ENCODE assay signal across 6 cellular contexts in genomic region chr16:88410297-88410968, GRCh38. TPM values are rescaled to one million over a fixed set of nuclear protein-coding genes. Genes with fewer than 3 reads are reported as not detected.
DNase-seq lines count a peak whose midpoint lies in the region; ATAC-seq, FAIRE-seq and TF ChIP-seq lines count a peak whose summit lies in the region.
"Not testable (repeated sequence)": the region's sequence is repeated elsewhere in the genome, so short reads cannot be mapped to it uniquely, and the experiment has no call there.

No MANE protein-coding gene starts in this region.

- H3K79me2 ChIP-seq in GM12878 (ENCODE audit: control insufficient read depth, insufficient read depth, low read length); HepG2 (ENCODE audit: insufficient read depth, low read length): not testable (repeated sequence)

- DNase-seq in CD1c-positive myeloid dendritic cell (ENCODE audit: extremely low spot score): peak; percentile 35
- DNase-seq in HTR-8/SVneo (ENCODE audit: insufficient read length, low spot score); GM12878 (ENCODE audit: low read depth, low spot score); effector memory CD8-positive, alpha-beta T cell; HepG2 (ENCODE audit: low spot score): not testable (repeated sequence)

- H3K4me3 Mint-ChIP-seq in effector memory CD8-positive, alpha-beta T cell; nephron: not testable (repeated sequence)

- WGBS in GM12878 (ENCODE audit: insufficient coverage, insufficient replicate concordance, low lambda C conversion rate, missing lambda C conversion rate): 57% methylated on average over 26 of the region's 28 CpGs
- 38% methylated on average over 28 of the region's 28 CpGs for WGBS in HepG2 (ENCODE audit: low lambda C conversion rate)

- not testable (repeated sequence) for TF ChIP-seq RAD21 in GM12878 (IDR thresholded peaks at IDR 0.05; ENCODE audit: insufficient read depth, low read depth, low read length); HepG2 (CRISPR knock-in tag; IDR thresholded peaks at IDR 0.05)

- TF ChIP-seq CTCF in GM12878 (IDR thresholded peaks at IDR 0.05 in 2 of 3, conservative IDR thresholded peaks at IDR 0.05 in 1 of 3; ENCODE audit: control insufficient read depth in 2 of 3, extremely low read depth in 1 of 3, insufficient read depth in 1 of 3, low read depth in 3 of 3, low read length in 3 of 3); HepG2 (CRISPR knock-in tag; IDR thresholded peaks at IDR 0.05); nephron (IDR thresholded peaks at IDR 0.05; ENCODE audit: unreplicated experiment in 3 of 3): not testable (repeated sequence)

- CTCF ChIA-PET in GM12878 (lab: Yijun Ruan, JAX); HepG2 (lab: Yijun Ruan, JAX; ENCODE audit: low intra/inter-chr PET ratio, low total read pairs): not testable (repeated sequence)

- not testable (repeated sequence) for TF ChIP-seq POLR2A in GM12878 (IDR thresholded peaks at IDR 0.05; ENCODE audit: low read depth, low read length); HepG2 (IDR thresholded peaks at IDR 0.05; ENCODE audit: insufficient read depth in 1 of 2, low read depth in 2 of 2, low read length in 2 of 2)

- H3K36me3 ChIP-seq in GM12878 (ENCODE audit: control insufficient read depth in 2 of 2, insufficient read depth in 2 of 2, low read length in 1 of 2); HepG2 (replicated peaks in 1 of 2; ENCODE audit: control insufficient read depth in 1 of 2, insufficient read depth in 2 of 2, low read length in 2 of 2): not testable (repeated sequence)

- H3K9me3 ChIP-seq in GM12878 (replicated peaks; ENCODE audit: control insufficient read depth, insufficient read depth, low read length); HepG2 (ENCODE audit: low read length): not testable (repeated sequence)

- H3K27ac ChIP-seq in GM12878 (ENCODE audit: control insufficient read depth, insufficient read depth); HepG2 (ENCODE audit: extremely low read length, insufficient read depth, low read length): not testable (repeated sequence)

- TF ChIP-seq EP300 in GM12878 (IDR thresholded peaks at IDR 0.05; ENCODE audit: borderline replicate concordance in 1 of 2, control insufficient read depth in 1 of 2, low read depth in 2 of 2, low read length in 2 of 2); HepG2 (IDR thresholded peaks at IDR 0.05; ENCODE audit: low read depth in 2 of 2, low read length in 2 of 2); HepG2 (CRISPR knock-in tag; IDR thresholded peaks at IDR 0.05; ENCODE audit: borderline replicate concordance): not testable (repeated sequence)

- not testable (repeated sequence) for H3K4me1 ChIP-seq in GM12878 (ENCODE audit: control insufficient read depth, insufficient read depth, low read length); HepG2 (ENCODE audit: insufficient read depth, low read length)

- SMC1A ChIA-PET in GM12878 (lab: Charles Lee; ENCODE audit: uncharacterized antibody, unreplicated experiment): not testable (repeated sequence)

- not testable (repeated sequence) for H3K9me3 Mint-ChIP-seq in effector memory CD8-positive, alpha-beta T cell; nephron

- H3K4me3 ChIP-seq in GM12878; HepG2 (replicated peaks in 1 of 3; ENCODE audit: insufficient read depth in 1 of 3, low read depth in 2 of 3, low read length in 3 of 3): not testable (repeated sequence)

- RAD21 ChIA-PET in GM12878 (lab: Charles Lee; ENCODE audit: unreplicated experiment): not testable (repeated sequence)

- FAIRE-seq in HTR-8/SVneo (lab: Jason Lieb, UNC) (peak; percentile 99), HepG2 (lab: Jason Lieb, UNC) (peak; percentile 51)
- FAIRE-seq in GM12878 (lab: Jason Lieb, UNC): not testable (repeated sequence)

- POLR2A ChIA-PET in GM12878 (lab: Charles Lee); HepG2 (lab: Yijun Ruan, JAX): not testable (repeated sequence)

- not testable (repeated sequence) for H4K20me1 ChIP-seq in GM12878 (ENCODE audit: control insufficient read depth, insufficient read depth); HepG2 (ENCODE audit: insufficient read depth, low read length)

- not testable (repeated sequence) for BruUV-seq in GM12878 (replicated peaks; lab: Mats Ljungman, UMichigan); HepG2 (replicated peaks; lab: Mats Ljungman, UMichigan)

- not testable (repeated sequence) for H2AFZ ChIP-seq in GM12878 (ENCODE audit: control insufficient read depth, low read depth, low read length); HepG2 (ENCODE audit: low read length)

- in situ Hi-C loops in GM12878 (cut with MboI); HepG2 (cut with HindIII; ENCODE audit: extremely low pct_ligation_motif_present, low pct_unique_long_range_greater_than_20kb): not testable (repeated sequence)

- not testable (repeated sequence) for H3K27ac Mint-ChIP-seq in effector memory CD8-positive, alpha-beta T cell
- peak overlapping the region in 2 of 3 experiments; percentile 38 to 72 for H3K27ac Mint-ChIP-seq in nephron

- H3K27me3 Mint-ChIP-seq in effector memory CD8-positive, alpha-beta T cell; nephron (ENCODE audit: low read depth): not testable (repeated sequence)

- H3K36me3 Mint-ChIP-seq in effector memory CD8-positive, alpha-beta T cell (ENCODE audit: insufficient read depth); nephron (ENCODE audit: low read depth): not testable (repeated sequence)

- H3K27me3 ChIP-seq in GM12878 (replicated peaks in 1 of 2; ENCODE audit: control insufficient read depth in 2 of 2, insufficient read depth in 2 of 2, low read length in 1 of 2): not testable (repeated sequence)
- H3K27me3 ChIP-seq in HepG2 (ENCODE audit: control insufficient read depth in 1 of 2, insufficient read depth in 2 of 2, low read length in 2 of 2): peaks cover 26 to 69% of the 10 kb centered on the region in 2 experiments

- intact Hi-C loops in GM12878 (cut with micrococcal nuclease; ENCODE audit: unreplicated experiment); HepG2 (cut with micrococcal nuclease; ENCODE audit: unreplicated experiment): not testable (repeated sequence)

- H3K9ac ChIP-seq in GM12878 (ENCODE audit: control insufficient read depth, insufficient read depth, low read length); HepG2 (ENCODE audit: insufficient read depth, low read depth, low read length): not testable (repeated sequence)

- ATAC-seq in GM12878, HepG2: not testable (repeated sequence)
- peak; percentile 7 for ATAC-seq in effector memory CD8-positive, alpha-beta T cell (replicated peaks)

- H3K4me2 ChIP-seq in GM12878 (ENCODE audit: control insufficient read depth, insufficient read depth); HepG2 (ENCODE audit: low read depth, low read length): not testable (repeated sequence)

- H3K4me1 Mint-ChIP-seq in effector memory CD8-positive, alpha-beta T cell (ENCODE audit: low read depth in 2 of 2): not testable (repeated sequence)
- H3K4me1 Mint-ChIP-seq in nephron: peaks cover 31% of the 10 kb centered on the region

RNA-seq across cellular contexts. Expression of gene ZNF469, which starts 27.7 kb away (rescaled TPM):
- 0.29 and 0.44 TPM in 2 replicates for total RNA-seq in GM12878 (2013; cell fraction: nucleolus; rRNA removed)
- total RNA-seq in GM12878 (2014; rRNA removed): 0.05 and 0.06 TPM in 2 replicates
- total RNA-seq in GM12878 (2014; rRNA removed; fragmentation: Illumina TruSeq; extraction: Trizol): 0.04 and 0.05 TPM in 2 replicates
- total RNA-seq in GM12878 (2021): 0.16 and 0.21 TPM in 2 replicates
- polyA plus RNA-seq in GM12878 (2011; ENCODE audit: low read depth): 0.03 TPM
- 0.01 TPM in 2 replicates for polyA plus RNA-seq in GM12878 (2011; rRNA removed)
- polyA plus RNA-seq in GM12878 (2011; cell fraction: cytosol; rRNA removed): 0.01 and 0.02 TPM in 2 replicates
- polyA plus RNA-seq in GM12878 (2011; cell fraction: nucleus; rRNA removed): 0.15 and 0.23 TPM in 2 replicates
- polyA plus RNA-seq in GM12878 (2012): 0.11 and 0.14 TPM in 2 replicates
- polyA plus RNA-seq in GM12878 (2014; fragmentation: Illumina TruSeq; extraction: Trizol): 0.01 and 0.02 TPM in 2 replicates
- polyA plus RNA-seq in GM12878 (2014; fragmentation: Nextera tagmentation; extraction: Ambion mirVana): not detected
- polyA plus RNA-seq in GM12878 (2014; rRNA removed): 0.04 and 0.12 TPM in 2 replicates
- under 1 TPM in 1 of 2 experiments, not detected in 1; 0.04 TPM for polyA plus RNA-seq in GM12878 (2016; fragmentation: Nextera tagmentation; extraction: Ambion mirVana)
- 0.07 and 0.41 TPM in 2 replicates for polyA minus RNA-seq in GM12878 (2011; rRNA and poly(A)+ RNA removed)
- 0.10 and 0.13 TPM in 2 replicates for polyA minus RNA-seq in GM12878 (2011; cell fraction: cytosol; rRNA and poly(A)+ RNA removed)
- polyA minus RNA-seq in GM12878 (2011; cell fraction: nucleus; rRNA and poly(A)+ RNA removed): 0.48 and 0.67 TPM in 2 replicates
- not detected in 2 replicates for total RNA-seq in HepG2 (2016; rRNA removed; fragmentation: Illumina TruSeq; extraction: Trizol)
- total RNA-seq in HepG2 (2016; cell fraction: cytosol; rRNA removed; fragmentation: Illumina TruSeq; extraction: Trizol; ENCODE audit: low read depth): not detected in 2 replicates
- total RNA-seq in HepG2 (2016; cell fraction: insoluble cytoplasmic fraction; rRNA removed; fragmentation: Illumina TruSeq; extraction: Trizol): not detected in 2 replicates
- not detected in 2 replicates for total RNA-seq in HepG2 (2016; cell fraction: membrane; rRNA removed; fragmentation: Illumina TruSeq; extraction: Trizol)
- not detected in 2 replicates for total RNA-seq in HepG2 (2016; cell fraction: nucleus; rRNA removed; fragmentation: Illumina TruSeq; extraction: Trizol)
- polyA plus RNA-seq in HepG2 (2011; rRNA removed): not detected in 2 replicates
- polyA plus RNA-seq in HepG2 (2011; cell fraction: cytosol; rRNA removed): not detected in 2 replicates
- polyA plus RNA-seq in HepG2 (2011; cell fraction: nucleus; rRNA removed): 0.02 TPM in 1 of 2 replicates, not detected in the other
- not detected in 2 replicates for polyA plus RNA-seq in HepG2 (2012)
- polyA plus RNA-seq in HepG2 (2016; cell fraction: cytosol; fragmentation: Illumina TruSeq; extraction: Trizol; ENCODE audit: low read depth): not detected in 2 replicates
- polyA plus RNA-seq in HepG2 (2016; cell fraction: insoluble cytoplasmic fraction; fragmentation: Illumina TruSeq; extraction: Trizol; ENCODE audit: low read depth): not detected in 2 replicates
- not detected in 2 replicates for polyA plus RNA-seq in HepG2 (2016; cell fraction: membrane; fragmentation: Illumina TruSeq; extraction: Trizol; ENCODE audit: low read depth)
- not detected in 2 replicates for polyA plus RNA-seq in HepG2 (2016; cell fraction: nucleus; fragmentation: Illumina TruSeq; extraction: Trizol; ENCODE audit: insufficient read depth, low read depth)
- not detected in 2 replicates for polyA minus RNA-seq in HepG2 (2011; rRNA and poly(A)+ RNA removed; ENCODE audit: low replicate concordance)
- polyA minus RNA-seq in HepG2 (2011; cell fraction: cytosol; rRNA and poly(A)+ RNA removed): not detected in 2 replicates
- polyA minus RNA-seq in HepG2 (2011; cell fraction: nucleus; rRNA and poly(A)+ RNA removed): not detected in 2 replicates

RNA-seq across cellular contexts. Expression of gene ZFPM1, which starts 42.6 kb away (rescaled TPM):
- total RNA-seq in GM12878 (2013; cell fraction: nucleolus; rRNA removed): 5.8 and 7.0 TPM in 2 replicates
- total RNA-seq in GM12878 (2014; rRNA removed) (0.82 and 1.1 TPM in 2 replicates), GM12878 (2014; rRNA removed; fragmentation: Illumina TruSeq; extraction: Trizol) (0.23 and 0.36 TPM in 2 replicates), GM12878 (2021) (4.0 and 5.1 TPM in 2 replicates), HepG2 (2016; rRNA removed; fragmentation: Illumina TruSeq; extraction: Trizol) (3.4 and 3.8 TPM in 2 replicates)
- polyA plus RNA-seq in GM12878 (2011; ENCODE audit: low read depth): 0.13 TPM
- polyA plus RNA-seq in GM12878 (2011; rRNA removed) (0.13 and 0.46 TPM in 2 replicates), GM12878 (2014; fragmentation: Illumina TruSeq; extraction: Trizol) (0.24 TPM in 1 of 2 replicates, not detected in the other), GM12878 (2014; fragmentation: Nextera tagmentation; extraction: Ambion mirVana) (under 1 TPM; 0.02 to 0.03 TPM), GM12878 (2014; rRNA removed) (1.2 and 1.5 TPM in 2 replicates), GM12878 (2016; fragmentation: Nextera tagmentation; extraction: Ambion mirVana) (under 1 TPM; 0.03 to 0.09 TPM), HepG2 (2011; rRNA removed) (1.3 and 1.7 TPM in 2 replicates)
- polyA plus RNA-seq in GM12878 (2011; cell fraction: cytosol; rRNA removed): 0.34 and 0.69 TPM in 2 replicates
- polyA plus RNA-seq in GM12878 (2011; cell fraction: nucleus; rRNA removed): 2.9 and 5.4 TPM in 2 replicates
- polyA plus RNA-seq in GM12878 (2012): 1.7 and 1.8 TPM in 2 replicates
- 0.51 and 1.3 TPM in 2 replicates for polyA minus RNA-seq in GM12878 (2011; rRNA and poly(A)+ RNA removed)
- 1.2 and 2.1 TPM in 2 replicates for polyA minus RNA-seq in GM12878 (2011; cell fraction: cytosol; rRNA and poly(A)+ RNA removed)
- 1.2 and 5.1 TPM in 2 replicates for polyA minus RNA-seq in GM12878 (2011; cell fraction: nucleus; rRNA and poly(A)+ RNA removed)
- total RNA-seq in HepG2 (2016; cell fraction: cytosol; rRNA removed; fragmentation: Illumina TruSeq; extraction: Trizol; ENCODE audit: low read depth): 0.81 and 2.1 TPM in 2 replicates
- 3.4 and 3.9 TPM in 2 replicates for total RNA-seq in HepG2 (2016; cell fraction: insoluble cytoplasmic fraction; rRNA removed; fragmentation: Illumina TruSeq; extraction: Trizol)
- total RNA-seq in HepG2 (2016; cell fraction: membrane; rRNA removed; fragmentation: Illumina TruSeq; extraction: Trizol): 3.4 and 4.3 TPM in 2 replicates
- 3.4 and 6.6 TPM in 2 replicates for total RNA-seq in HepG2 (2016; cell fraction: nucleus; rRNA removed; fragmentation: Illumina TruSeq; extraction: Trizol)
- 0.79 and 1.3 TPM in 2 replicates for polyA plus RNA-seq in HepG2 (2011; cell fraction: cytosol; rRNA removed)
- 7.1 and 7.6 TPM in 2 replicates for polyA plus RNA-seq in HepG2 (2011; cell fraction: nucleus; rRNA removed)
- polyA plus RNA-seq in HepG2 (2012): 7.2 and 7.6 TPM in 2 replicates
- 1.2 TPM in 2 replicates for polyA plus RNA-seq in HepG2 (2016; cell fraction: cytosol; fragmentation: Illumina TruSeq; extraction: Trizol; ENCODE audit: low read depth)
- 3.7 and 8.7 TPM in 2 replicates for polyA plus RNA-seq in HepG2 (2016; cell fraction: insoluble cytoplasmic fraction; fragmentation: Illumina TruSeq; extraction: Trizol; ENCODE audit: low read depth)
- 2.7 and 4.8 TPM in 2 replicates for polyA plus RNA-seq in HepG2 (2016; cell fraction: membrane; fragmentation: Illumina TruSeq; extraction: Trizol; ENCODE audit: low read depth)
- polyA plus RNA-seq in HepG2 (2016; cell fraction: nucleus; fragmentation: Illumina TruSeq; extraction: Trizol; ENCODE audit: insufficient read depth, low read depth): 14.0 and 14.3 TPM in 2 replicates
- polyA minus RNA-seq in HepG2 (2011; rRNA and poly(A)+ RNA removed; ENCODE audit: low replicate concordance): 0.98 and 4.2 TPM in 2 replicates
- polyA minus RNA-seq in HepG2 (2011; cell fraction: cytosol; rRNA and poly(A)+ RNA removed): 2.7 and 6.6 TPM in 2 replicates
- 5.0 and 7.5 TPM in 2 replicates for polyA minus RNA-seq in HepG2 (2011; cell fraction: nucleus; rRNA and poly(A)+ RNA removed)
